Comparison of ENCODE assay signal across 1 cellular context in the genomic region with DNA sequence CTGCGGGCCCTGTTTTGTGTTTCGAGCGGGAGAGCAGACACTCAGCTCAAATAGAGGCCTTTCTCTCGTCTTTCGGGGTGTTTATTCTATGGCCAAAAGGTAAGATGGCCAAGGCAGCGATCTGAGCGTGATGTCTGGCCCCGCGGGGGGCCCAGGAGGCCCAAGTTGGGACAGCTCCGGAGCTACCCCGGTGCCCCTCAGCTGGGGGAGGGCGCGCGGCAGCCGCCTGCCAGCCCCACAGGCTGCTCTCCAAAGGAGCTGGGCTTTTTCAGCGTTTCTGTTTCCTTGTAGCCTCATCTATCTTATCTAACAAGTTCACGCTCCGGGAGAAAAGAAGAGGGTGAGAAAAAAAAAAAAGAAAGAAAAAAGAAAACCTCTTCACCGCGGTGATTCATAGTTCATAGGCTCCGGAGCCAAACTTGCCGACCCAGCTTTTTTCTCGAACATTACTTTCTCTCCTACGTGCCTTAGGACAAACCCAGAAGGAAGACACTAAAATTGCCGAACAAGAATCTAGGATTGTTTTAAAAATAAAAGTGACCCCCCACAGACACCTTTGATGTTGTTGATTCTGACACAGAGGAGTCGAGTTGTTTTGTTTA.
TF ChIP-seq lines count a peak whose summit lies in the region.

No MANE protein-coding gene starts in this region.

TF ChIP-seq in WTC11, 78 proteins besides CTCF, POLR2A, EP300 and RAD21 (continued from another document):
- TF ChIP-seq, protein P1, sequence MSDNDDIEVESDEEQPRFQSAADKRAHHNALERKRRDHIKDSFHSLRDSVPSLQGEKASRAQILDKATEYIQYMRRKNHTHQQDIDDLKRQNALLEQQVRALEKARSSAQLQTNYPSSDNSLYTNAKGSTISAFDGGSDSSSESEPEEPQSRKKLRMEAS (CRISPR knock-in tag; IDR thresholded peaks at IDR 0.05), result no peak
- TF ChIP-seq, protein P2, sequence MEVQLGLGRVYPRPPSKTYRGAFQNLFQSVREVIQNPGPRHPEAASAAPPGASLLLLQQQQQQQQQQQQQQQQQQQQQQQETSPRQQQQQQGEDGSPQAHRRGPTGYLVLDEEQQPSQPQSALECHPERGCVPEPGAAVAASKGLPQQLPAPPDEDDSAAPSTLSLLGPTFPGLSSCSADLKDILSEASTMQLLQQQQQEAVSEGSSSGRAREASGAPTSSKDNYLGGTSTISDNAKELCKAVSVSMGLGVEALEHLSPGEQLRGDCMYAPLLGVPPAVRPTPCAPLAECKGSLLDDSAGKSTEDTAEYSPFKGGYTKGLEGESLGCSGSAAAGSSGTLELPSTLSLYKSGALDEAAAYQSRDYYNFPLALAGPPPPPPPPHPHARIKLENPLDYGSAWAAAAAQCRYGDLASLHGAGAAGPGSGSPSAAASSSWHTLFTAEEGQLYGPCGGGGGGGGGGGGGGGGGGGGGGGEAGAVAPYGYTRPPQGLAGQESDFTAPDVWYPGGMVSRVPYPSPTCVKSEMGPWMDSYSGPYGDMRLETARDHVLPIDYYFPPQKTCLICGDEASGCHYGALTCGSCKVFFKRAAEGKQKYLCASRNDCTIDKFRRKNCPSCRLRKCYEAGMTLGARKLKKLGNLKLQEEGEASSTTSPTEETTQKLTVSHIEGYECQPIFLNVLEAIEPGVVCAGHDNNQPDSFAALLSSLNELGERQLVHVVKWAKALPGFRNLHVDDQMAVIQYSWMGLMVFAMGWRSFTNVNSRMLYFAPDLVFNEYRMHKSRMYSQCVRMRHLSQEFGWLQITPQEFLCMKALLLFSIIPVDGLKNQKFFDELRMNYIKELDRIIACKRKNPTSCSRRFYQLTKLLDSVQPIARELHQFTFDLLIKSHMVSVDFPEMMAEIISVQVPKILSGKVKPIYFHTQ (CRISPR knock-in tag; IDR thresholded peaks at IDR 0.05), result no peak
- TF ChIP-seq FOXP1 (CRISPR knock-in tag; IDR thresholded peaks at IDR 0.05; ENCODE audit: borderline replicate concordance) (no peak), TEAD1 (CRISPR knock-in tag; IDR thresholded peaks at IDR 0.05) (no peak), CREB1 (CRISPR knock-in tag; IDR thresholded peaks at IDR 0.05) (no peak), GRHL2 (CRISPR knock-in tag; IDR thresholded peaks at IDR 0.05; ENCODE audit: insufficient replicate concordance, severe bottlenecking) (no peak), ZNF423 (CRISPR knock-in tag; IDR thresholded peaks at IDR 0.05) (no peak), RELA (CRISPR knock-in tag; IDR thresholded peaks at IDR 0.05; ENCODE audit: borderline replicate concordance) (no peak), ELF4 (CRISPR knock-in tag; IDR thresholded peaks at IDR 0.05; ENCODE audit: low read depth) (no peak), JUN (CRISPR knock-in tag; IDR thresholded peaks at IDR 0.05) (no peak)
- TF ChIP-seq, protein P3, sequence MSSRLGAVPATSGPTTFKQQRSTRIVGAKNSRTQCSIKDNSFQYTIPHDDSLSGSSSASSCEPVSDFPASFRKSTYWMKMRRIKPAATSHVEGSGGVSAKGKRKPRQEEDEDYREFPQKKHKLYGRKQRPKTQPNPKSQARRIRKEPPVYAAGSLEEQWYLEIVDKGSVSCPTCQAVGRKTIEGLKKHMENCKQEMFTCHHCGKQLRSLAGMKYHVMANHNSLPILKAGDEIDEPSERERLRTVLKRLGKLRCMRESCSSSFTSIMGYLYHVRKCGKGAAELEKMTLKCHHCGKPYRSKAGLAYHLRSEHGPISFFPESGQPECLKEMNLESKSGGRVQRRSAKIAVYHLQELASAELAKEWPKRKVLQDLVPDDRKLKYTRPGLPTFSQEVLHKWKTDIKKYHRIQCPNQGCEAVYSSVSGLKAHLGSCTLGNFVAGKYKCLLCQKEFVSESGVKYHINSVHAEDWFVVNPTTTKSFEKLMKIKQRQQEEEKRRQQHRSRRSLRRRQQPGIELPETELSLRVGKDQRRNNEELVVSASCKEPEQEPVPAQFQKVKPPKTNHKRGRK (CRISPR knock-in tag; IDR thresholded peaks at IDR 0.05; ENCODE audit: borderline replicate concordance), result no peak
- TF ChIP-seq, protein P4, sequence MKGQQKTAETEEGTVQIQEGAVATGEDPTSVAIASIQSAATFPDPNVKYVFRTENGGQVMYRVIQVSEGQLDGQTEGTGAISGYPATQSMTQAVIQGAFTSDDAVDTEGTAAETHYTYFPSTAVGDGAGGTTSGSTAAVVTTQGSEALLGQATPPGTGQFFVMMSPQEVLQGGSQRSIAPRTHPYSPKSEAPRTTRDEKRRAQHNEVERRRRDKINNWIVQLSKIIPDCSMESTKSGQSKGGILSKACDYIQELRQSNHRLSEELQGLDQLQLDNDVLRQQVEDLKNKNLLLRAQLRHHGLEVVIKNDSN (CRISPR knock-in tag; IDR thresholded peaks at IDR 0.05), result no peak
- TF ChIP-seq, protein P5, sequence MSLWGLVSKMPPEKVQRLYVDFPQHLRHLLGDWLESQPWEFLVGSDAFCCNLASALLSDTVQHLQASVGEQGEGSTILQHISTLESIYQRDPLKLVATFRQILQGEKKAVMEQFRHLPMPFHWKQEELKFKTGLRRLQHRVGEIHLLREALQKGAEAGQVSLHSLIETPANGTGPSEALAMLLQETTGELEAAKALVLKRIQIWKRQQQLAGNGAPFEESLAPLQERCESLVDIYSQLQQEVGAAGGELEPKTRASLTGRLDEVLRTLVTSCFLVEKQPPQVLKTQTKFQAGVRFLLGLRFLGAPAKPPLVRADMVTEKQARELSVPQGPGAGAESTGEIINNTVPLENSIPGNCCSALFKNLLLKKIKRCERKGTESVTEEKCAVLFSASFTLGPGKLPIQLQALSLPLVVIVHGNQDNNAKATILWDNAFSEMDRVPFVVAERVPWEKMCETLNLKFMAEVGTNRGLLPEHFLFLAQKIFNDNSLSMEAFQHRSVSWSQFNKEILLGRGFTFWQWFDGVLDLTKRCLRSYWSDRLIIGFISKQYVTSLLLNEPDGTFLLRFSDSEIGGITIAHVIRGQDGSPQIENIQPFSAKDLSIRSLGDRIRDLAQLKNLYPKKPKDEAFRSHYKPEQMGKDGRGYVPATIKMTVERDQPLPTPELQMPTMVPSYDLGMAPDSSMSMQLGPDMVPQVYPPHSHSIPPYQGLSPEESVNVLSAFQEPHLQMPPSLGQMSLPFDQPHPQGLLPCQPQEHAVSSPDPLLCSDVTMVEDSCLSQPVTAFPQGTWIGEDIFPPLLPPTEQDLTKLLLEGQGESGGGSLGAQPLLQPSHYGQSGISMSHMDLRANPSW (CRISPR knock-in tag; conservative IDR thresholded peaks at IDR 0.05; ENCODE audit: low read depth), result no peak
- TF ChIP-seq, protein P6, sequence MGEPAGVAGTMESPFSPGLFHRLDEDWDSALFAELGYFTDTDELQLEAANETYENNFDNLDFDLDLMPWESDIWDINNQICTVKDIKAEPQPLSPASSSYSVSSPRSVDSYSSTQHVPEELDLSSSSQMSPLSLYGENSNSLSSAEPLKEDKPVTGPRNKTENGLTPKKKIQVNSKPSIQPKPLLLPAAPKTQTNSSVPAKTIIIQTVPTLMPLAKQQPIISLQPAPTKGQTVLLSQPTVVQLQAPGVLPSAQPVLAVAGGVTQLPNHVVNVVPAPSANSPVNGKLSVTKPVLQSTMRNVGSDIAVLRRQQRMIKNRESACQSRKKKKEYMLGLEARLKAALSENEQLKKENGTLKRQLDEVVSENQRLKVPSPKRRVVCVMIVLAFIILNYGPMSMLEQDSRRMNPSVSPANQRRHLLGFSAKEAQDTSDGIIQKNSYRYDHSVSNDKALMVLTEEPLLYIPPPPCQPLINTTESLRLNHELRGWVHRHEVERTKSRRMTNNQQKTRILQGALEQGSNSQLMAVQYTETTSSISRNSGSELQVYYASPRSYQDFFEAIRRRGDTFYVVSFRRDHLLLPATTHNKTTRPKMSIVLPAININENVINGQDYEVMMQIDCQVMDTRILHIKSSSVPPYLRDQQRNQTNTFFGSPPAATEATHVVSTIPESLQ (CRISPR knock-in tag; IDR thresholded peaks at IDR 0.05), result no peak
